In genomic region chr4:151362404-151363164, GRCh38 we compare ENCODE assay signal across 1 cellular context.
TF ChIP-seq lines count a peak whose summit lies in the region.

No MANE protein-coding gene starts in this region.

TF ChIP-seq in GM23338, 12 proteins besides CTCF, POLR2A, EP300 and RAD21:
- TF ChIP-seq ZNF462 (CRISPR knock-in tag; IDR thresholded peaks at IDR 0.05) (no peak), ZNF331 (CRISPR knock-in tag; IDR thresholded peaks at IDR 0.05; ENCODE audit: low read depth) (no peak), NANOG (IDR thresholded peaks at IDR 0.05; ENCODE audit: borderline replicate concordance) (no peak), POLR2AphosphoS5 (IDR thresholded peaks at IDR 0.05; ENCODE audit: low read depth) (no peak)
